ENCODE assay signal across 8 cellular contexts in the genomic region with DNA sequence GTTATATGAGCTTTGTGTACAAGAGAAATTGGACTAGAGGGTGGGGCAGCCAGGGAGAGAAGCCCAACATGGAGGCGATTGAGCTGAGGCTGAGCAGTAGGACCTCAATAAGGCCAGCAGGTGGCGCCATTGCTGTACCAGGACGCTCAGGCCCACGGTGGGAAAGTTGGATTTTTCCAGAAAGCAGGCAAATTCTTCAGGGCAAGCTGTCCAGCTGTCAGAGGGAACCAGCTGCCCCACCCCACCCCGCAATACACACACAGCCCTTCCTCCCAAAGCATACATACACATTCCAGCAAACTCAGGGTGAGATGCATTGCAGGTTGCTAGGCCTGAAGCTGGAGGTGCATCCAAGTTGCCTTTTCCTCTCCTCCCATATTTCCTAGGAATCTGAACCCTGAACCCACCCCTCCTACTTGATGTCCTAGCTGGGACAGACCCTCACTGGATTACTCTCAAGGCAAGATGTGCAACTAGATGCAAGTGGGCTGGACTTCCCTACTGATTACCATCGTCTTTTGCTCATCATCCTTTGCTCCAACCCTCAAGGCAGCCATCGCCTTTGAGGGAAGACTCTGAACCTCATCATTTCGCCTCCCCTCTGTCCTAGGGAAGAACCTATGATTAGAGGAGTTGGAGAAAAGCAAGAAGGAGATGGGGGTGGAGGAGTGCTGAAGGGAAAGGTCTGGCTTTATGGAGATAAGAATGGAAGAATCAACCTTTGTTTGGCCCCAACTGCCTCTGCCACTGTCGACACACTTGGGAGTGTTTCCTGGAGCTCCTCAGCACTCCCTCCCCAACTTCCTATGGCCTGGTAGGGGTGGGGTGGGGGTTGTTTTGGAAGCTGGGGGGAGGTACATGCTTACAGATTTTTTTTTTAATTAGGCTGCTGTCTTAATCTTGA. TPM values are rescaled to one million over a fixed set of nuclear protein-coding genes. Genes with fewer than 3 reads are reported as not detected.
DNase-seq lines count a peak whose midpoint lies in the region; ATAC-seq and TF ChIP-seq lines count a peak whose summit lies in the region.

No MANE protein-coding gene starts in this region.

- H3K9me3 ChIP-seq in gastrocnemius medialis: no peaks in the 10 kb centered on the region

- no peak overlapping the region for H3K4me3 ChIP-seq in gastrocnemius medialis

- peak; percentile 77 for ATAC-seq in HG02642 (IDR thresholded peaks at IDR 0.05; ENCODE audit: poor library complexity, unreplicated experiment)
- ATAC-seq in gastrocnemius medialis: peak; percentile 83 to 89
- no peak for ATAC-seq in HG02571 (IDR thresholded peaks at IDR 0.05; ENCODE audit: unreplicated experiment)

- H3K36me3 ChIP-seq in gastrocnemius medialis: no peaks in the 10 kb centered on the region

- POLR2A ChIA-PET in GM10248 (lab: Yijun Ruan, JAX): interaction anchor here (0.6 to 0.9 kb wide), 2 partner anchors 62 to 67 kb away, joined by 3 read pairs; no protein-coding TSS in a partner anchor

- H3K4me1 ChIP-seq in gastrocnemius medialis: peaks cover 42 to 55% of the 10 kb centered on the region in 2 donors

- no peaks in the 10 kb centered on the region for H3K27me3 ChIP-seq in gastrocnemius medialis

- TF ChIP-seq CTCF in GM10248 (IDR thresholded peaks at IDR 0.05; ENCODE audit: control extremely low read depth, extremely low read depth, low read depth, missing control alignments): peak; percentile 94
- TF ChIP-seq CTCF in gastrocnemius medialis (IDR thresholded peaks at IDR 0.05 in 4 of 5, conservative IDR thresholded peaks at IDR 0.05 in 1 of 5): peak; percentile 95 to 98 (median 97)

- TF ChIP-seq POLR2A in gastrocnemius medialis (IDR thresholded peaks at IDR 0.05): no peak

- in situ Hi-C loops in gastrocnemius medialis (cut with MboI; ENCODE audit: low sequenced_read_pairs in 4 of 4): loop anchor here in 1 of 4 donors (10.0 kb wide), 1 partner anchor 79 kb away; no protein-coding TSS in a partner anchor

- DNase-seq in GM10248 (ENCODE audit: extremely low spot score): peak; percentile 82
- peak; percentile 74 for DNase-seq in NCI-H1694 (lab: John Stamatoyannopoulos, UW)
- peak; percentile 43 for DNase-seq in T1000 (lab: John Stamatoyannopoulos, UW)
- DNase-seq in astrocyte of the hippocampus (ENCODE audit: low read depth, low spot score): peak; percentile 93
- peak; percentile 80 to 86 for DNase-seq in hippocampal formation (lab: John Stamatoyannopoulos, UW)
- DNase-seq in gastrocnemius medialis: peak; percentile 72 to 76

- intact Hi-C loops in gastrocnemius medialis (cut with DNase I; ENCODE audit: low total_unique reads): loop anchor here (1.0 to 10.0 kb wide), 4 partner anchors 78 to 359 kb away; partner anchors contain the start of gene PLXNA2

- peak overlapping the region; percentile 21 to 81 (median 74) for H3K27ac ChIP-seq in gastrocnemius medialis

- CTCF ChIA-PET in GM10248 (lab: Yijun Ruan, JAX): interaction anchor here (0.9 to 10.0 kb wide), 45 partner anchors 13 to 360 kb away, joined by 3 to 319 read pairs (median 9); partner anchors contain the start of genes CD34 and PLXNA2

RNA-seq across cellular contexts. Expression of gene CD34, which starts 25.5 kb away (rescaled TPM):
- total RNA-seq in gastrocnemius medialis: 10 to 100 TPM; 13.6 to 31.7 (median 20.7) TPM

Comparison
In these comparisons a context has a peak if more than half of its experiments do, and no peak if none do; other contexts are left out.
1. DNase-seq: peak in every context shown above with its lines; median percentile 93 in astrocyte of the hippocampus; 83 in hippocampal formation; 82 in GM10248; 74 in NCI-H1694; 74 in gastrocnemius medialis; 43 in T1000.